Comparison of ENCODE assay signal across 12 cellular contexts in genomic region chr13:79245937-79246574, GRCh38.
DNase-seq lines count a peak whose midpoint lies in the region; ATAC-seq and TF ChIP-seq lines count a peak whose summit lies in the region.
"Had no signal": no experiment of that assay in that cellular context is flagged by ENCODE, and none has a peak within 500 bp of the region (broad histone marks: within the 10 kb centered on the region; RNA-seq: fewer than 3 reads in every experiment).

No MANE protein-coding gene starts in this region.

- H3K27me3 Mint-ChIP-seq in activated naive CD4-positive, alpha-beta T cell treated with anti-CD3 and anti-CD28 coated beads, Interleukin-2, amount 10 ng/mL, durations not matched to agents 7 days and 5 days = peaks cover 7% of the 10 kb centered on the region

- ATAC-seq in GM21786 (IDR thresholded peaks at IDR 0.05; ENCODE audit: unreplicated experiment) = peak; percentile 57
- ATAC-seq: stimulated activated naive CD8-positive, alpha-beta T cell treated with anti-CD3 and anti-CD28 coated beads, Interleukin-15, amount 100 ng/mL, for 72 hours had no signal

- no peak for TF ChIP-seq CTCF in KMS-11 (conservative IDR thresholded peaks at IDR 0.05; ENCODE audit: low read depth, low read length)

- H3K9me3 ChIP-seq in GM23248 (ENCODE audit: low read depth) = no peaks in the 10 kb centered on the region

- no peaks in the 10 kb centered on the region for H3K9me3 Mint-ChIP-seq in activated naive CD4-positive, alpha-beta T cell treated with anti-CD3 and anti-CD28 coated beads, Interleukin-2, amount 10 ng/mL, durations not matched to agents 7 days and 5 days
- H3K9me3 Mint-ChIP-seq: activated naive CD8-positive, alpha-beta T cell treated with anti-CD3 and anti-CD28 coated beads, Interleukin-2, amount 10 ng/mL, durations not matched to agents 7 days and 5 days; stimulated activated naive CD8-positive, alpha-beta T cell treated with anti-CD3 and anti-CD28 coated beads, Interleukin-15, amount 100 ng/mL, for 72 hours had no signal

- H3K79me2 ChIP-seq in KMS-11 (ENCODE audit: insufficient read depth, low read depth) (no peaks in the 10 kb centered on the region), GM23248 (ENCODE audit: insufficient read depth) (no peaks in the 10 kb centered on the region)

- no peak overlapping the region for H3K4me3 ChIP-seq in KMS-11 (IDR thresholded peaks at IDR 0.05; ENCODE audit: insufficient read depth, low read depth, low read length)
- no peak overlapping the region for H3K4me3 ChIP-seq in GM23248

- no peaks in the 10 kb centered on the region for H3K36me3 Mint-ChIP-seq in activated naive CD4-positive, alpha-beta T cell treated with anti-CD3 and anti-CD28 coated beads, Interleukin-2, amount 10 ng/mL, durations not matched to agents 7 days and 5 days
- H3K36me3 Mint-ChIP-seq: activated naive CD8-positive, alpha-beta T cell treated with anti-CD3 and anti-CD28 coated beads, Interleukin-2, amount 10 ng/mL, durations not matched to agents 7 days and 5 days; mesothelial cell of epicardium had no signal

- CTCF ChIA-PET in activated naive CD4-positive, alpha-beta T cell treated with anti-CD3 and anti-CD28 coated beads, Interleukin-2, amount 10 ng/mL, durations not matched to agents 7 days and 5 days (lab: Charles Lee) = no interaction called here

- no peaks in the 10 kb centered on the region for H4K20me1 ChIP-seq in KMS-11 (ENCODE audit: insufficient read depth)
- no peaks in the 10 kb centered on the region for H4K20me1 ChIP-seq in GM23248 (ENCODE audit: insufficient read depth)

- H3K36me3 ChIP-seq in KMS-11 (ENCODE audit: insufficient read depth) = no peaks in the 10 kb centered on the region
- H3K36me3 ChIP-seq in GM23248 (ENCODE audit: low read depth) = no peaks in the 10 kb centered on the region

- peak overlapping the region; percentile 40 for H3K27ac ChIP-seq in KMS-11
- no peak overlapping the region for H3K27ac ChIP-seq in GM23248

- H3K4me1 ChIP-seq in KMS-11 (ENCODE audit: low read depth, poor library complexity, severe bottlenecking) (peaks cover 19% of the 10 kb centered on the region), GM23248 (ENCODE audit: insufficient read depth) (no peaks in the 10 kb centered on the region)

- H2AFZ ChIP-seq in KMS-11 (ENCODE audit: low read depth) (peak overlapping the region; percentile 72), GM23248 (no peak overlapping the region)

- no peaks in the 10 kb centered on the region for H3K9me2 ChIP-seq in GM23248 (ENCODE audit: insufficient read depth)

- H3K27me3 ChIP-seq in KMS-11 (ENCODE audit: insufficient read depth, low read depth) (no peaks in the 10 kb centered on the region), GM23248 (replicated peaks; ENCODE audit: insufficient read depth) (no peaks in the 10 kb centered on the region)

- no peaks in the 10 kb centered on the region for H3F3A ChIP-seq in GM23248 (ENCODE audit: insufficient read depth)

- no peaks in the 10 kb centered on the region for H3K4me1 Mint-ChIP-seq in activated naive CD4-positive, alpha-beta T cell treated with anti-CD3 and anti-CD28 coated beads, Interleukin-2, amount 10 ng/mL, durations not matched to agents 7 days and 5 days
- H3K4me1 Mint-ChIP-seq: activated naive CD8-positive, alpha-beta T cell treated with anti-CD3 and anti-CD28 coated beads, Interleukin-2, amount 10 ng/mL, durations not matched to agents 7 days and 5 days; mesothelial cell of epicardium; stimulated activated naive CD8-positive, alpha-beta T cell treated with anti-CD3 and anti-CD28 coated beads, Interleukin-15, amount 100 ng/mL, for 72 hours had no signal

- WGBS in GM23248 (ENCODE audit: low coverage in 1 of 2, low lambda C conversion rate in 2 of 2, missing lambda C conversion rate in 2 of 2), 2 experiments = 32 to 35% methylated on average over 7 of the region's 7 CpGs

- H3K9ac ChIP-seq in KMS-11 (no peak overlapping the region), GM23248 (no peak overlapping the region)

- no peak overlapping the region for H3K4me3 Mint-ChIP-seq in activated naive CD4-positive, alpha-beta T cell treated with anti-CD3 and anti-CD28 coated beads, Interleukin-2, amount 10 ng/mL, durations not matched to agents 7 days and 5 days
- H3K4me3 Mint-ChIP-seq: activated naive CD8-positive, alpha-beta T cell treated with anti-CD3 and anti-CD28 coated beads, Interleukin-2, amount 10 ng/mL, durations not matched to agents 7 days and 5 days; mesothelial cell of epicardium; stimulated activated naive CD8-positive, alpha-beta T cell treated with anti-CD3 and anti-CD28 coated beads, Interleukin-15, amount 100 ng/mL, for 72 hours had no signal

- no peak overlapping the region for H3K27ac Mint-ChIP-seq in activated naive CD4-positive, alpha-beta T cell treated with anti-CD3 and anti-CD28 coated beads, Interleukin-2, amount 10 ng/mL, durations not matched to agents 7 days and 5 days
- H3K27ac Mint-ChIP-seq: activated naive CD8-positive, alpha-beta T cell treated with anti-CD3 and anti-CD28 coated beads, Interleukin-2, amount 10 ng/mL, durations not matched to agents 7 days and 5 days; mesothelial cell of epicardium; stimulated activated naive CD8-positive, alpha-beta T cell treated with anti-CD3 and anti-CD28 coated beads, Interleukin-15, amount 100 ng/mL, for 72 hours had no signal

- in situ Hi-C loops in GM23248 (cut with MboI) = no loop called here

- DNase-seq in NCI-H1092 treated with DMSO at 0.1 percent for 48 hours (lab: John Stamatoyannopoulos, UW) (peak; percentile 43), NCI-H1092 (lab: John Stamatoyannopoulos, UW) (no peak), myocyte (ENCODE audit: low read depth) (peak; percentile 14), GM23248 (no peak)
- DNase-seq in activated naive CD4-positive, alpha-beta T cell treated with anti-CD3 and anti-CD28 coated beads, Interleukin-2, amount 10 ng/mL, durations not matched to agents 7 days and 5 days = no peak
- no peak for DNase-seq in stimulated activated CD4-positive, alpha-beta T cell treated with anti-CD3 and anti-CD28 coated beads, Interleukin-4, amount 100 ng/mL, for 4 hours
- DNase-seq: ACHN; activated naive CD8-positive, alpha-beta T cell treated with anti-CD3 and anti-CD28 coated beads, Interleukin-2, amount 10 ng/mL, durations not matched to agents 7 days and 5 days; stimulated activated naive CD8-positive, alpha-beta T cell treated with anti-CD3 and anti-CD28 coated beads, Interleukin-15, amount 100 ng/mL, for 72 hours had no signal

- H3K4me2 ChIP-seq in KMS-11 (peak overlapping the region; percentile 36; the same call in 1 of the 2 replicates), GM23248 (ENCODE audit: unreplicated experiment) (no peak overlapping the region)

Comparison
In these comparisons a context has a peak if more than half of its experiments do, and no peak if none do; other contexts are left out.
1. DNase-seq: peak in NCI-H1092 treated with DMSO at 0.1 percent for 48 hours (single experiment) and myocyte (single experiment); none in NCI-H1092 (single experiment), activated naive CD4-positive, alpha-beta T cell treated with anti-CD3 and anti-CD28 coated beads, Interleukin-2, amount 10 ng/mL, durations not matched to agents 7 days and 5 days (single experiment), GM23248 (single experiment) and stimulated activated CD4-positive, alpha-beta T cell treated with anti-CD3 and anti-CD28 coated beads, Interleukin-4, amount 100 ng/mL, for 4 hours (0 of 2).